ENCODE assay signal across 11 cellular contexts in genomic region chr3:138842483-138843188, GRCh38. TPM values are rescaled to one million over a fixed set of nuclear protein-coding genes. Genes with fewer than 3 reads are reported as not detected.
DNase-seq lines count a peak whose midpoint lies in the region; ATAC-seq, FAIRE-seq and TF ChIP-seq lines count a peak whose summit lies in the region.
"Had no signal": no experiment of that assay in that cellular context is flagged by ENCODE, and none has a peak within 500 bp of the region (broad histone marks: within the 10 kb centered on the region; RNA-seq: fewer than 3 reads in every experiment).

No MANE protein-coding gene starts in this region.

- no peaks in the 10 kb centered on the region for H3K9me1 ChIP-seq in K562 (ENCODE audit: control insufficient read depth, insufficient read depth, low read length)

- WGBS in K562 (ENCODE audit: insufficient coverage, low coverage, missing lambda C conversion rate), result 60% methylated on average over 5 of the region's 5 CpGs

- H3K36me3 ChIP-seq in K562 (ENCODE audit: control insufficient read depth, insufficient read depth, low read length) (no peaks in the 10 kb centered on the region), BE2C (no peaks in the 10 kb centered on the region)

- H3K9me3 ChIP-seq in K562 (replicated peaks; ENCODE audit: control insufficient read depth, insufficient read depth, low read depth, low read length) (0 out of 2 replicates have a peak, but pooled peaks cover 4% of the 10 kb centered on the region), BE2C (no peaks in the 10 kb centered on the region)

- peak overlapping the region; percentile 71 for H2AFZ ChIP-seq in K562 (ENCODE audit: low read depth, low read length)

- intact Hi-C loops in K562 (cut with micrococcal nuclease), result no loop called here

- H3K4me3 ChIP-seq in K562 (no peak overlapping the region), BE2C (ENCODE audit: low read depth, low read length) (no peak overlapping the region)

- TF ChIP-seq EP300 in K562 (IDR thresholded peaks at IDR 0.05; ENCODE audit: low read length), result no peak

- TF ChIP-seq POLR2A in K562 (conservative IDR thresholded peaks at IDR 0.05), result no peak

- peak; percentile 79 for ATAC-seq in GM21447 (IDR thresholded peaks at IDR 0.05; ENCODE audit: unreplicated experiment)
- peak; percentile 46 for ATAC-seq in HG03432 (IDR thresholded peaks at IDR 0.05; ENCODE audit: unreplicated experiment)
- ATAC-seq in K562, result no peak; the same call in 1 of the 3 replicates

- FAIRE-seq in K562 (lab: Jason Lieb, UNC), result no peak

- no peak for TF ChIP-seq RAD21 in K562 (CRISPR knock-in tag; conservative IDR thresholded peaks at IDR 0.05 in 1 of 2, IDR thresholded peaks at IDR 0.05 in 1 of 2)

- H3K27me3 ChIP-seq in K562 (ENCODE audit: control insufficient read depth in 2 of 2, insufficient read depth in 2 of 2, low read length in 2 of 2) (no peaks in the 10 kb centered on the region), BE2C (no peaks in the 10 kb centered on the region)

- TF ChIP-seq CTCF in GM10248 (IDR thresholded peaks at IDR 0.05; ENCODE audit: control extremely low read depth, extremely low read depth, low read depth, missing control alignments) (no peak), K562 (IDR thresholded peaks at IDR 0.05 in 2 of 3, conservative IDR thresholded peaks at IDR 0.05 in 1 of 3; ENCODE audit: insufficient read depth in 2 of 3, low read depth in 1 of 3, low read length in 3 of 3) (no peak), BE2C (IDR thresholded peaks at IDR 0.05; ENCODE audit: low read depth, low read length) (no peak)

- POLR2A ChIA-PET in GM10248 (lab: Yijun Ruan, JAX) (interaction anchor here (1.0 kb wide), 1 partner anchor 25 kb away, joined by 10 read pairs; no protein-coding TSS in a partner anchor), K562 (lab: Yijun Ruan, JAX) (interaction anchor here (0.8 to 2.4 kb wide), 8 partner anchors 10 to 39 kb away, joined by 3 to 10 read pairs (median 4); no protein-coding TSS in a partner anchor)

- no peaks in the 10 kb centered on the region for H3K79me2 ChIP-seq in K562 (ENCODE audit: control insufficient read depth, insufficient read depth, low read length)

- DNase-seq in GM10248 (ENCODE audit: extremely low spot score) (peak; percentile 69), K562 (ENCODE audit: extremely low read depth in 1 of 4, low spot score in 3 of 4) (peak in 1 of 4 experiments; percentile 14), BE2C (no peak), ureter (ENCODE audit: low spot score) (no peak), NCI-H2081 (lab: John Stamatoyannopoulos, UW) (no peak), NCI-H446 (lab: John Stamatoyannopoulos, UW) (no peak)
- DNase-seq: activated T-cell treated with anti-CD3 and anti-CD28 coated beads, Interleukin-2, amount 50 U/mL, for 1 hour; stimulated activated CD4-positive, alpha-beta T cell treated with anti-CD3 and anti-CD28 coated beads, Interleukin-15, amount 100 ng/mL, for 24 hours had no signal

- H3K4me1 ChIP-seq in K562 (replicated peaks in 1 of 2; ENCODE audit: control insufficient read depth in 2 of 2, insufficient read depth in 2 of 2, low read length in 2 of 2) (peaks cover 0 to 11% of the 10 kb centered on the region in 2 experiments; a peak in 2 of 5 replicates), BE2C (no peaks in the 10 kb centered on the region)

- H3K9ac ChIP-seq in K562 (ENCODE audit: insufficient read depth in 1 of 2, low read depth in 2 of 2, low read length in 2 of 2), result no peak overlapping the region

- H3K4me2 ChIP-seq in K562 (ENCODE audit: insufficient read depth, low read length), result no peak overlapping the region

- in situ Hi-C loops in K562 (cut with MboI), result no loop called here

- peak overlapping the region; percentile 23; the same call in 2 of the 3 replicates for H3K27ac ChIP-seq in K562 (ENCODE audit: extremely low read depth, low read depth, low read length)
- H3K27ac ChIP-seq: C4-2B had no signal

- no TSS peak for BruUV-seq in K562 (replicated peaks; lab: Mats Ljungman, UMichigan)

- CTCF ChIA-PET in GM10248 (lab: Yijun Ruan, JAX), result interaction anchor here (0.8 to 3.4 kb wide), 4 partner anchors 11 to 118 kb away, joined by 3 to 15 read pairs (median 4); no protein-coding TSS in a partner anchor
- CTCF ChIA-PET in K562 (lab: Yijun Ruan, JAX; ENCODE audit: low intra/inter-chr PET ratio), result no interaction called here

- no peaks in the 10 kb centered on the region for H4K20me1 ChIP-seq in K562 (replicated peaks; ENCODE audit: control insufficient read depth, insufficient read depth, low read length)

TF ChIP-seq in K562, 482 proteins besides CTCF, POLR2A, EP300 and RAD21:
- peak; percentile 47; the same call in 1 of the 2 replicates for TF ChIP-seq SPI1 (IDR thresholded peaks at IDR 0.05; ENCODE audit: borderline replicate concordance, low read depth, low read length)
- no peak for TF ChIP-seq SMAD4 (CRISPR knock-in tag; conservative IDR thresholded peaks at IDR 0.05)
TF ChIP-seq in K562: peak in this region for 1.

RNA-seq across cellular contexts. Expression of gene PIK3CB, which starts 7.9 kb away (rescaled TPM):
- total RNA-seq in K562 (2011; cell fraction: chromatin; rRNA removed; ENCODE audit: low replicate concordance), result 133 and 323 TPM in 2 replicates
- 60.7 and 75.4 TPM in 2 replicates for total RNA-seq in K562 (2011; cell fraction: nucleolus; rRNA removed)
- 109 and 149 TPM in 2 replicates for total RNA-seq in K562 (2011; cell fraction: nucleoplasm; rRNA removed)
- 26.2 and 30.0 TPM in 2 replicates for total RNA-seq in K562 (2014; rRNA removed)
- 28.3 and 35.0 TPM in 2 replicates for total RNA-seq in K562 (2014; rRNA removed; fragmentation: Illumina TruSeq; extraction: Trizol)
- total RNA-seq in K562 (2015; rRNA removed; fragmentation: Illumina TruSeq; extraction: Trizol), result 21.6 and 23.0 TPM in 2 replicates
- total RNA-seq in K562 (2021), result 53.8 and 62.6 TPM in 2 replicates
- polyA plus RNA-seq in K562 (2011; rRNA removed), result 41.4 and 45.4 TPM in 2 replicates
- polyA plus RNA-seq in K562 (2011; cell fraction: cytosol; rRNA removed), result 12.6 and 23.0 TPM in 2 replicates
- 28.6 and 42.3 TPM in 2 replicates for polyA plus RNA-seq in K562 (2011; cell fraction: nucleus; rRNA removed)
- 43.0 and 49.7 TPM in 2 replicates for polyA plus RNA-seq in K562 (2012)
- polyA plus RNA-seq in K562 (2014; fragmentation: Illumina TruSeq; extraction: Trizol), result 58.8 and 59.8 TPM in 2 replicates
- 10 to 100 TPM; 15.3 to 19.6 TPM for polyA plus RNA-seq in K562 (2014; fragmentation: Nextera tagmentation; extraction: Ambion mirVana)
- polyA plus RNA-seq in K562 (2014; rRNA removed), result 36.9 and 40.4 TPM in 2 replicates
- polyA minus RNA-seq in K562 (2011; rRNA and poly(A)+ RNA removed), result 53.4 and 83.7 TPM in 2 replicates
- 41.5 and 44.1 TPM in 2 replicates for polyA minus RNA-seq in K562 (2011; cell fraction: cytosol; rRNA and poly(A)+ RNA removed)
- polyA minus RNA-seq in K562 (2011; cell fraction: nucleus; rRNA and poly(A)+ RNA removed), result 44.6 and 69.1 TPM in 2 replicates
- polyA plus RNA-seq in BE2C (2012; ENCODE audit: insufficient read depth, insufficient read length, low read depth), result 12.9 TPM
- 41.5 TPM for total RNA-seq in ureter
